Comparison of ENCODE assay signal across 8 cellular contexts in the genomic region with DNA sequence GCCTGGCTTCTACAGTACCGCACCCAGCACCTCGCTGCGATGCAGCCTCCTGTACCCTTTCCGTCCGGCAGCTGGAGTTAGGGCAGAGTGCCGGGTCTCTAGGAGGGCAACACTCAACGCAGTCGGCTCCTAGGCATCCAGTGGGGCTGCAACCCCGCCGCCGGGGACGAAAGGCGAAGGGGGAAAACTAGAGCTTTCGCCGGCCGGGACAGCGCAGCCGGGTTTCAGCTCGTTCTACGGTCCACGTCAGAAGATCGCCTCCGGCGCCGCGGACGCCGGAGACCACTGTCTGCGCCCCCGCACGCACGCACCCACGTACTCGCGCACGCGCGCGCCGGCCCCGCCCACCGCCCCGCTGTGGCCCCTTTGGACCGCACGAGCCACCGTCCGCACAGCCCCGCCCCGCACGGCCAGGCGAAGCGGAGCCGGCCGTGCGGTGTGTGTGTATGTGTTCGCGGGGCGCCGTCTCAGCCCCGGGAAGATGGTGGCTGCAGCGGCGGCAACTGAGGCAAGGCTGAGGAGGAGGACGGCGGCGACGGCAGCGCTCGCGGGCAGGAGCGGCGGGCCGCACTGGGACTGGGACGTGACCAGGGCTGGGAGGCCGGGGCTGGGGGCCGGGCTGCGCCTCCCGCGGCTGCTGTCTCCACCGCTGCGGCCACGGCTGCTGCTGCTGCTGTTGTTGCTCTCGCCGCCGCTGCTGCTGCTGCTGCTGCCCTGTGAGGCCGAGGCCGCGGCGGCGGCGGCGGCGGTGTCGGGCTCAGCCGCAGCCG. TPM values are rescaled to one million over a fixed set of nuclear protein-coding genes. Genes with fewer than 3 reads are reported as not detected.
DNase-seq lines count a peak whose midpoint lies in the region; ATAC-seq and TF ChIP-seq lines count a peak whose summit lies in the region.

A gene (plus strand): TSS at position 392 of the 770 bp plus-strand sequence. CDS start 90 bp downstream, at position 482.

- DNase-seq in AML-193 (lab: John Stamatoyannopoulos, UW) (peak; percentile 77 to 78), NCI-H510A (lab: John Stamatoyannopoulos, UW) (peak; percentile 91), colonic mucosa (peak; percentile 89), left colon (peak; percentile 85 to 92)
- DNase-seq in activated CD4-positive, alpha-beta T cell treated with anti-CD3 and anti-CD28 coated beads, Interleukin-2, amount 10 ng/mL, durations not matched to agents 24 days and 14 days, result peak; percentile 97
- DNase-seq in stimulated activated CD4-positive, alpha-beta T cell treated with anti-CD3 and anti-CD28 coated beads, Interleukin-1b, Interleukin-23, amount 100 ng/mL, for 24 hours (ENCODE audit: low read depth in 4 of 4, low spot score in 1 of 4), result peak; percentile 80 to 91 (median 90)

- H3K27ac Mint-ChIP-seq in activated CD4-positive, alpha-beta T cell treated with anti-CD3 and anti-CD28 coated beads, Interleukin-2, amount 10 ng/mL, durations not matched to agents 24 days and 14 days, result peak within 1 kb of the TSS; percentile 79

- no peak for TF ChIP-seq CTCF in colonic mucosa (IDR thresholded peaks at IDR 0.05)

- peak within 1 kb of the TSS; percentile 77 to 91 for H3K9ac ChIP-seq in colonic mucosa (ENCODE audit: low read depth in 2 of 2, low read length in 2 of 2)

- peaks cover 15% of the 10 kb centered on the region for H3K27me3 Mint-ChIP-seq in activated CD4-positive, alpha-beta T cell treated with anti-CD3 and anti-CD28 coated beads, Interleukin-2, amount 10 ng/mL, durations not matched to agents 24 days and 14 days

- H3K4me1 ChIP-seq in colonic mucosa, result peaks cover 16% of the 10 kb centered on the region

- ATAC-seq in GM19025 (IDR thresholded peaks at IDR 0.05; ENCODE audit: low read depth, unreplicated experiment) (peak; percentile 90), HG03280 (IDR thresholded peaks at IDR 0.05; ENCODE audit: unreplicated experiment) (peak; percentile 89), left colon (peak; percentile 95)

- intact Hi-C loops in activated CD4-positive, alpha-beta T cell treated with anti-CD3 and anti-CD28 coated beads, Interleukin-2, amount 10 ng/mL, durations not matched to agents 24 days and 14 days (cut with micrococcal nuclease), result loop anchor here (1.0 to 5.0 kb wide), 5 partner anchors 51 to 314 kb away; a partner anchor contains a TSS
- intact Hi-C loops in colonic mucosa (cut with DNase I), result no loop called here
- intact Hi-C loops in left colon (cut with DNase I, micrococcal nuclease), result no loop called here

- H3K9me3 ChIP-seq in colonic mucosa, result no peaks in the 10 kb centered on the region

- peak within 1 kb of the TSS; percentile 95 for H3K4me3 Mint-ChIP-seq in activated CD4-positive, alpha-beta T cell treated with anti-CD3 and anti-CD28 coated beads, Interleukin-2, amount 10 ng/mL, durations not matched to agents 24 days and 14 days

- H3K9me3 Mint-ChIP-seq in activated CD4-positive, alpha-beta T cell treated with anti-CD3 and anti-CD28 coated beads, Interleukin-2, amount 10 ng/mL, durations not matched to agents 24 days and 14 days, result no peaks in the 10 kb centered on the region

- H3K36me3 Mint-ChIP-seq in activated CD4-positive, alpha-beta T cell treated with anti-CD3 and anti-CD28 coated beads, Interleukin-2, amount 10 ng/mL, durations not matched to agents 24 days and 14 days (ENCODE audit: low read depth), result peaks cover 2% of the 10 kb centered on the region

- peak within 1 kb of the TSS; percentile 100 for H3K4me3 ChIP-seq in colonic mucosa

- H3K36me3 ChIP-seq in colonic mucosa, result no peaks in the 10 kb centered on the region

- no peaks in the 10 kb centered on the region for H3K27me3 ChIP-seq in colonic mucosa

- peaks cover 26% of the 10 kb centered on the region for H3K4me1 Mint-ChIP-seq in activated CD4-positive, alpha-beta T cell treated with anti-CD3 and anti-CD28 coated beads, Interleukin-2, amount 10 ng/mL, durations not matched to agents 24 days and 14 days

- H3K27ac ChIP-seq in colonic mucosa, result peak within 1 kb of the TSS; percentile 63

RNA-seq across cellular contexts. Expression of the gene that starts here (rescaled TPM):
- total RNA-seq in activated CD4-positive, alpha-beta T cell treated with anti-CD3 and anti-CD28 coated beads, Interleukin-2, amount 10 ng/mL, durations not matched to agents 24 days and 14 days, result 11.8 and 12.1 TPM in 2 replicates
- 10 to 100 TPM; 17.0 to 23.1 TPM for total RNA-seq in colonic mucosa
- 10 to 100 TPM; 22.6 to 23.1 TPM for total RNA-seq in left colon

Comparison
In these comparisons a context has a peak if more than half of its experiments do, and no peak if none do; other contexts are left out.
1. Peak in every context shown above with its lines: DNase-seq, ATAC-seq, H3K4me3 ChIP-seq and H3K27ac ChIP-seq.